Comparison of ENCODE assay signal across 28 cellular contexts in the genomic region with DNA sequence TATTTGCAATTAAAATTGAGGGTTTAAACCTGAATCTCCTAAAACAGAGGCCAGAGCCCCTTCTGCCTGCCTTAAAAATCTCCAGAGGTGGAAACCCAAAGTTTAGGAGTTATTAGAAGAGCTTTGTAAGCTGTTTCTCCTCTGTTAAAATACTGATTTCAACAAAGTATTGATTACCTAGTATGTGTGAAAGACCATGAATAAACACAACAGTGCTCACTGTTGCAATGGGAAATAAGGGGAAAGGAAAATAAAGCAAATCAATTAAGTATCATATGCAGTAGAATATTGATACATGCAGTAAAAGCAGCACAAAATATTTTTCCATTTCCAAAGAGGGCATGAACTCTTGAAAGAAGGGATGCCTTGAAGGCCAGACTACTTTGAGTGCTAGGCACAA. TPM values are rescaled to one million over a fixed set of nuclear protein-coding genes. Genes with fewer than 3 reads are reported as not detected.
DNase-seq lines count a peak whose midpoint lies in the region; ATAC-seq, FAIRE-seq and TF ChIP-seq lines count a peak whose summit lies in the region.
"Had no signal": no experiment of that assay in that cellular context is flagged by ENCODE, and none has a peak within 500 bp of the region (broad histone marks: within the 10 kb centered on the region; RNA-seq: fewer than 3 reads in every experiment).

No MANE protein-coding gene starts in this region.

- no peak overlapping the region for H2AFZ ChIP-seq in GM12878 (ENCODE audit: control insufficient read depth, low read depth, low read length)
- H2AFZ ChIP-seq: hepatocyte had no signal

- no peaks in the 10 kb centered on the region for H3K9me3 Mint-ChIP-seq in activated naive CD4-positive, alpha-beta T cell treated with anti-CD3 and anti-CD28 coated beads, Interleukin-2, amount 10 ng/mL, durations not matched to agents 7 days and 5 days
- no peaks in the 10 kb centered on the region for H3K9me3 Mint-ChIP-seq in stimulated activated effector memory CD8-positive, alpha-beta T cell treated with anti-CD3 and anti-CD28 coated beads, Interleukin-12 subunit alpha, Interleukin-12 subunit beta, amount 100 ng/mL, for 72 hours

- no peak for TF ChIP-seq POLR2A in GM12878 (IDR thresholded peaks at IDR 0.05; ENCODE audit: low read depth, low read length)

- no peaks in the 10 kb centered on the region for H3K27me3 ChIP-seq in GM12878 (replicated peaks in 1 of 2; ENCODE audit: control insufficient read depth in 2 of 2, insufficient read depth in 2 of 2, low read length in 1 of 2)
- H3K27me3 ChIP-seq: breast epithelium, foreskin keratinocyte, hepatocyte, left lung, ovary, thyroid gland had no signal

- CTCF ChIA-PET in activated naive CD4-positive, alpha-beta T cell treated with anti-CD3 and anti-CD28 coated beads, Interleukin-2, amount 10 ng/mL, durations not matched to agents 7 days and 5 days (lab: Charles Lee): no interaction called here
- CTCF ChIA-PET in GM12878 (lab: Yijun Ruan, JAX): interaction anchor here (5.8 kb wide), 1 partner anchor 10 kb away, joined by 26 read pairs; no protein-coding TSS in a partner anchor

- no TSS peak for BruUV-seq in GM12878 (replicated peaks; lab: Mats Ljungman, UMichigan)

- no peaks in the 10 kb centered on the region for H3K9me3 ChIP-seq in T-helper 17 cell (ENCODE audit: control insufficient read depth, low read length, poor library complexity, severe bottlenecking)
- no peaks in the 10 kb centered on the region for H3K9me3 ChIP-seq in GM12878 (replicated peaks; ENCODE audit: control insufficient read depth, insufficient read depth, low read length)
- H3K9me3 ChIP-seq: breast epithelium, left lung, ovary, thyroid gland had no signal

- peaks cover 56% of the 10 kb centered on the region for H3K36me3 Mint-ChIP-seq in activated naive CD4-positive, alpha-beta T cell treated with anti-CD3 and anti-CD28 coated beads, Interleukin-2, amount 10 ng/mL, durations not matched to agents 7 days and 5 days
- peaks cover 2% of the 10 kb centered on the region for H3K36me3 Mint-ChIP-seq in T-helper 17 cell (ENCODE audit: low read depth)
- peaks cover 59% of the 10 kb centered on the region for H3K36me3 Mint-ChIP-seq in stimulated activated effector memory CD8-positive, alpha-beta T cell treated with anti-CD3 and anti-CD28 coated beads, Interleukin-12 subunit alpha, Interleukin-12 subunit beta, amount 100 ng/mL, for 72 hours

- no peaks in the 10 kb centered on the region for H3K27me3 Mint-ChIP-seq in activated naive CD4-positive, alpha-beta T cell treated with anti-CD3 and anti-CD28 coated beads, Interleukin-2, amount 10 ng/mL, durations not matched to agents 7 days and 5 days
- H3K27me3 Mint-ChIP-seq in T-helper 17 cell: no peaks in the 10 kb centered on the region

- SMC1A ChIA-PET in GM12878 (lab: Charles Lee; ENCODE audit: uncharacterized antibody, unreplicated experiment): interaction anchor here (9.1 kb wide), 1 partner anchor 13 kb away, joined by 205 read pairs; a partner anchor contains a TSS

- H3K4me3 ChIP-seq in GM12878: no peak overlapping the region
- H3K4me3 ChIP-seq: breast epithelium, hepatocyte, left lung, ovary, thyroid gland had no signal

- peaks cover 30% of the 10 kb centered on the region for H3K4me1 ChIP-seq in GM12878 (ENCODE audit: control insufficient read depth, insufficient read depth, low read length)
- H3K4me1 ChIP-seq: breast epithelium had no signal

- no peak overlapping the region for H3K4me3 Mint-ChIP-seq in activated naive CD4-positive, alpha-beta T cell treated with anti-CD3 and anti-CD28 coated beads, Interleukin-2, amount 10 ng/mL, durations not matched to agents 7 days and 5 days
- no peak overlapping the region for H3K4me3 Mint-ChIP-seq in T-helper 17 cell
- H3K4me3 Mint-ChIP-seq in stimulated activated effector memory CD8-positive, alpha-beta T cell treated with anti-CD3 and anti-CD28 coated beads, Interleukin-12 subunit alpha, Interleukin-12 subunit beta, amount 100 ng/mL, for 72 hours: no peak overlapping the region

- H3K27ac Mint-ChIP-seq in activated naive CD4-positive, alpha-beta T cell treated with anti-CD3 and anti-CD28 coated beads, Interleukin-2, amount 10 ng/mL, durations not matched to agents 7 days and 5 days: peak overlapping the region; percentile 87
- peak overlapping the region; percentile 94 for H3K27ac Mint-ChIP-seq in T-helper 17 cell
- H3K27ac Mint-ChIP-seq in stimulated activated effector memory CD8-positive, alpha-beta T cell treated with anti-CD3 and anti-CD28 coated beads, Interleukin-12 subunit alpha, Interleukin-12 subunit beta, amount 100 ng/mL, for 72 hours: peak overlapping the region; percentile 94

- H3K4me2 ChIP-seq in GM12878 (ENCODE audit: control insufficient read depth, insufficient read depth): no peak overlapping the region
- H3K4me2 ChIP-seq: hepatocyte had no signal

- no peak for TF ChIP-seq EP300 in GM12878 (IDR thresholded peaks at IDR 0.05; ENCODE audit: borderline replicate concordance in 1 of 2, control insufficient read depth in 1 of 2, low read depth in 2 of 2, low read length in 2 of 2)

- peaks cover 1 to 16% of the 10 kb centered on the region in 2 experiments for H3K36me3 ChIP-seq in GM12878 (ENCODE audit: control insufficient read depth in 2 of 2, insufficient read depth in 2 of 2, low read length in 1 of 2)
- H3K36me3 ChIP-seq: breast epithelium, ovary had no signal

- no peak for TF ChIP-seq CTCF in GM12878 (IDR thresholded peaks at IDR 0.05 in 2 of 3, conservative IDR thresholded peaks at IDR 0.05 in 1 of 3; ENCODE audit: control insufficient read depth in 2 of 3, extremely low read depth in 1 of 3, insufficient read depth in 1 of 3, low read depth in 3 of 3, low read length in 3 of 3)

- H3K27ac ChIP-seq in GM12878 (ENCODE audit: control insufficient read depth, insufficient read depth): peak overlapping the region; percentile 8; the same call in 1 of the 2 replicates
- H3K27ac ChIP-seq: breast epithelium, foreskin keratinocyte, hepatocyte, left lung, ovary, VCaP had no signal

- DNase-seq in activated naive CD4-positive, alpha-beta T cell treated with anti-CD3 and anti-CD28 coated beads, Interleukin-2, amount 10 ng/mL, durations not matched to agents 7 days and 5 days: no peak
- no peak for DNase-seq in activated naive CD4-positive, alpha-beta T cell (lab: John Stamatoyannopoulos, UW)
- DNase-seq in T-helper 17 cell (no peak), GM12878 (ENCODE audit: low read depth, low spot score) (no peak), NCI-H128 (lab: John Stamatoyannopoulos, UW; ENCODE audit: unreplicated experiment) (no peak)
- no peak for DNase-seq in stimulated activated effector memory CD8-positive, alpha-beta T cell treated with anti-CD3 and anti-CD28 coated beads, Interleukin-12 subunit alpha, Interleukin-12 subunit beta, amount 100 ng/mL, for 72 hours (ENCODE audit: low spot score in 2 of 2)
- DNase-seq: amniotic stem cell; C1 segment of cervical spinal cord; effector memory CD4-positive, alpha-beta T cell; foreskin keratinocyte; left lung; NCI-H1105 treated with DMSO at 0.1 percent for 48 hours; NCI-H2029 treated with DMSO at 0.1 percent for 48 hours; NCI-H2227 treated with DMSO at 0.1 percent for 48 hours; NCI-H748 treated with DMSO at 0.1 percent for 48 hours; ovary; right cardiac atrium; RPMI8226; stimulated activated CD4-positive, alpha-beta T cell treated with anti-CD3 and anti-CD28 coated beads, Interleukin-4, amount 100 ng/mL, for 1 hour; stimulated activated naive CD4-positive, alpha-beta T cell treated with Interleukin-2 at 50 U/mL for 16 hours; thyroid gland had no signal

- ATAC-seq in T-helper 17 cell (no peak), GM12878 (no peak), GM21447 (IDR thresholded peaks at IDR 0.05; ENCODE audit: unreplicated experiment) (no peak), HG03460 (IDR thresholded peaks at IDR 0.05; ENCODE audit: unreplicated experiment) (no peak)
- no peak for ATAC-seq in stimulated activated effector memory CD8-positive, alpha-beta T cell treated with anti-CD3 and anti-CD28 coated beads, Interleukin-12 subunit alpha, Interleukin-12 subunit beta, amount 100 ng/mL, for 72 hours
- ATAC-seq: esophagus mucosa, foreskin keratinocyte, left lung, right cardiac atrium had no signal

- FAIRE-seq in GM12878 (lab: Jason Lieb, UNC): no peak
- FAIRE-seq: colon had no signal

- POLR2A ChIA-PET in GM12878 (lab: Charles Lee): interaction anchor here (1.4 to 10.9 kb wide), 2 partner anchors 10 to 17 kb away, joined by 4 to 185 read pairs; a partner anchor contains a TSS

- H3K79me2 ChIP-seq in GM12878 (ENCODE audit: control insufficient read depth, insufficient read depth, low read length): peaks cover 6% of the 10 kb centered on the region

- intact Hi-C loops in GM12878 (cut with micrococcal nuclease; ENCODE audit: unreplicated experiment): no loop called here

- peaks cover 69% of the 10 kb centered on the region for H3K4me1 Mint-ChIP-seq in activated naive CD4-positive, alpha-beta T cell treated with anti-CD3 and anti-CD28 coated beads, Interleukin-2, amount 10 ng/mL, durations not matched to agents 7 days and 5 days
- peaks cover 36% of the 10 kb centered on the region for H3K4me1 Mint-ChIP-seq in T-helper 17 cell
- H3K4me1 Mint-ChIP-seq in stimulated activated effector memory CD8-positive, alpha-beta T cell treated with anti-CD3 and anti-CD28 coated beads, Interleukin-12 subunit alpha, Interleukin-12 subunit beta, amount 100 ng/mL, for 72 hours: peaks cover 47% of the 10 kb centered on the region

- no peak overlapping the region for H3K9ac ChIP-seq in GM12878 (ENCODE audit: control insufficient read depth, insufficient read depth, low read length)

- H4K20me1 ChIP-seq in GM12878 (ENCODE audit: control insufficient read depth, insufficient read depth): no peaks in the 10 kb centered on the region

- in situ Hi-C loops in GM12878 (cut with MboI): no loop called here

- RAD21 ChIA-PET in GM12878 (lab: Charles Lee; ENCODE audit: unreplicated experiment): interaction anchor here (1.2 kb wide), 1 partner anchor 13 kb away, joined by 3 read pairs; no protein-coding TSS in a partner anchor

- no peak for TF ChIP-seq RAD21 in GM12878 (IDR thresholded peaks at IDR 0.05; ENCODE audit: insufficient read depth, low read depth, low read length)

RNA-seq across cellular contexts. Expression of a gene that starts 14.7 kb away (rescaled TPM):
- total RNA-seq in T-helper 17 cell (10 to 100 TPM; 59.0 to 75.5 TPM), GM12878 (2014; rRNA removed) (16.0 and 21.9 TPM in 2 replicates), GM12878 (2014; rRNA removed; fragmentation: Illumina TruSeq; extraction: Trizol) (18.0 and 19.7 TPM in 2 replicates), GM12878 (2021) (20.7 and 25.6 TPM in 2 replicates)
- total RNA-seq in GM12878 (2013; cell fraction: nucleolus; rRNA removed): 16.9 and 22.4 TPM in 2 replicates
- 12.1 TPM for polyA plus RNA-seq in GM12878 (2011; ENCODE audit: low read depth)
- polyA plus RNA-seq in GM12878 (2011; rRNA removed) (23.7 and 26.5 TPM in 2 replicates), GM12878 (2014; fragmentation: Illumina TruSeq; extraction: Trizol) (24.3 and 24.5 TPM in 2 replicates), GM12878 (2014; fragmentation: Nextera tagmentation; extraction: Ambion mirVana) (1 to 10 TPM; 4.8 to 5.5 TPM), GM12878 (2014; rRNA removed) (19.8 and 20.5 TPM in 2 replicates), GM12878 (2016; fragmentation: Nextera tagmentation; extraction: Ambion mirVana) (10 to 100 TPM in 1 of 2 experiments, 1 to 10 TPM in 1; 6.7 to 14.1 TPM)
- polyA plus RNA-seq in GM12878 (2011; cell fraction: cytosol; rRNA removed): 15.6 and 17.3 TPM in 2 replicates
- polyA plus RNA-seq in GM12878 (2011; cell fraction: nucleus; rRNA removed): 12.5 and 12.9 TPM in 2 replicates
- polyA plus RNA-seq in GM12878 (2012): 13.1 and 14.8 TPM in 2 replicates
- polyA minus RNA-seq in GM12878 (2011; rRNA and poly(A)+ RNA removed): 21.7 and 24.5 TPM in 2 replicates
- polyA minus RNA-seq in GM12878 (2011; cell fraction: cytosol; rRNA and poly(A)+ RNA removed): 9.4 and 9.6 TPM in 2 replicates
- 8.5 and 10.2 TPM in 2 replicates for polyA minus RNA-seq in GM12878 (2011; cell fraction: nucleus; rRNA and poly(A)+ RNA removed)
